In genomic region chr17:16381496-16381820, GRCh38 we compare ENCODE assay signal across 8 cellular contexts.
DNase-seq lines count a peak whose midpoint lies in the region; ATAC-seq lines count a peak whose summit lies in the region.

No MANE protein-coding gene starts in this region.

- H3K9me3 ChIP-seq in iPS-15b (ENCODE audit: control insufficient read depth, insufficient read depth, low read length) = no peaks in the 10 kb centered on the region

- H3K4me3 ChIP-seq in GM08714 (ENCODE audit: low read length) = peak overlapping the region; percentile 100
- H3K4me3 ChIP-seq in iPS-15b (ENCODE audit: low read depth, low read length) = peak overlapping the region; percentile 94

- peaks cover 7% of the 10 kb centered on the region for H3K36me3 ChIP-seq in iPS-15b (ENCODE audit: control insufficient read depth, insufficient read depth, low read length)

- DNase-seq in activated T-helper 9 cell treated with anti-CD3 and anti-CD28 coated beads, Interleukin-2, amount 50 U/mL, for 16 hours (ENCODE audit: low read depth) = peak; percentile 18
- DNase-seq in stimulated activated CD4-positive, alpha-beta T cell treated with anti-CD3 and anti-CD28 coated beads, Interleukin-4, amount 100 ng/mL, for 1 hour = peak; percentile 38
- DNase-seq in GF-D8 (lab: John Stamatoyannopoulos, UW) = no peak
- DNase-seq in DMS79 treated with DMSO at 0.1 percent for 48 hours (lab: John Stamatoyannopoulos, UW) = no peak
- DNase-seq in NCI-H2029 (lab: John Stamatoyannopoulos, UW) = no peak

- no peaks in the 10 kb centered on the region for H3K4me1 ChIP-seq in iPS-15b (ENCODE audit: control insufficient read depth, insufficient read depth, low read length)

- H3K9ac ChIP-seq in iPS-15b (ENCODE audit: low read depth, low read length) = peak overlapping the region; percentile 90

- no peaks in the 10 kb centered on the region for H3K27me3 ChIP-seq in iPS-15b (ENCODE audit: control insufficient read depth, insufficient read depth, low read length)

- peak; percentile 10 for ATAC-seq in HG03135 (IDR thresholded peaks at IDR 0.05; ENCODE audit: unreplicated experiment)

Comparison
In these comparisons a context has a peak if more than half of its experiments do, and no peak if none do; other contexts are left out.
1. DNase-seq: peak in activated T-helper 9 cell treated with anti-CD3 and anti-CD28 coated beads, Interleukin-2, amount 50 U/mL, for 16 hours (single experiment) and stimulated activated CD4-positive, alpha-beta T cell treated with anti-CD3 and anti-CD28 coated beads, Interleukin-4, amount 100 ng/mL, for 1 hour (single experiment); none in GF-D8 (single experiment), DMS79 treated with DMSO at 0.1 percent for 48 hours (single experiment) and NCI-H2029 (single experiment).